1 cellular context compared by ENCODE assay signal in genomic region chr5:168408561-168409321, GRCh38.
TF ChIP-seq lines count a peak whose summit lies in the region.

No MANE protein-coding gene starts in this region.

TF ChIP-seq in HepG2, 621 proteins besides CTCF, POLR2A, EP300 and RAD21 (continued from another document):
- TF ChIP-seq MLX (CRISPR knock-in tag; IDR thresholded peaks at IDR 0.05) (no peak), SPEN (CRISPR knock-in tag; IDR thresholded peaks at IDR 0.05; ENCODE audit: low read depth) (no peak), ZNF605 (CRISPR knock-in tag; IDR thresholded peaks at IDR 0.05) (no peak), RORA (CRISPR knock-in tag; IDR thresholded peaks at IDR 0.05) (no peak), ZNF558 (CRISPR knock-in tag; IDR thresholded peaks at IDR 0.05; ENCODE audit: borderline replicate concordance) (no peak), SP5 (CRISPR knock-in tag; IDR thresholded peaks at IDR 0.05; ENCODE audit: borderline replicate concordance, low read depth) (no peak), ZBTB14 (CRISPR knock-in tag; IDR thresholded peaks at IDR 0.05) (no peak), CHD2 (IDR thresholded peaks at IDR 0.05; ENCODE audit: low read depth, low read length) (no peak), ZNF275 (CRISPR knock-in tag; IDR thresholded peaks at IDR 0.05; ENCODE audit: borderline replicate concordance) (no peak), MAFF (IDR thresholded peaks at IDR 0.05; ENCODE audit: low read depth, low read length) (no peak)
